Comparison of ENCODE assay signal across 17 cellular contexts in genomic region chr13:81540777-81541176, GRCh38.
DNase-seq lines count a peak whose midpoint lies in the region; ATAC-seq and TF ChIP-seq lines count a peak whose summit lies in the region.
"Had no signal": no experiment of that assay in that cellular context is flagged by ENCODE, and none has a peak within 500 bp of the region (broad histone marks: within the 10 kb centered on the region; RNA-seq: fewer than 3 reads in every experiment).

No MANE protein-coding gene starts in this region.

- intact Hi-C loops in dorsolateral prefrontal cortex (cut with DNase I), result no loop called here

- no peak overlapping the region for H3K27ac Mint-ChIP-seq in neural progenitor cell

- no peak for ATAC-seq in HG02642 (IDR thresholded peaks at IDR 0.05; ENCODE audit: poor library complexity, unreplicated experiment)
- ATAC-seq: A549 had no signal

- H3K27me3 ChIP-seq in dorsolateral prefrontal cortex, result no peaks in the 10 kb centered on the region
- no peaks in the 10 kb centered on the region for H3K27me3 ChIP-seq in neural progenitor cell

- H3K4me1 ChIP-seq in neural progenitor cell, result no peaks in the 10 kb centered on the region
- H3K4me1 ChIP-seq: A549 had no signal

- H3F3A ChIP-seq in neural progenitor cell (ENCODE audit: low read depth), result no peaks in the 10 kb centered on the region

- peak; percentile 16 for DNase-seq in DMS53 (lab: John Stamatoyannopoulos, UW)
- no peak for DNase-seq in DMS53 treated with DMSO at 0.1 percent for 48 hours (lab: John Stamatoyannopoulos, UW; ENCODE audit: unreplicated experiment)
- peak; percentile 8 for DNase-seq in NCI-H69 (lab: John Stamatoyannopoulos, UW)
- DNase-seq in dorsolateral prefrontal cortex, result no peak
- DNase-seq in neural progenitor cell (ENCODE audit: low spot score), result peak; percentile 13
- DNase-seq in GM13976 (ENCODE audit: low spot score), result no peak
- no peak for DNase-seq in cerebellar cortex (ENCODE audit: low spot score)
- DNase-seq: activated CD4-positive, alpha-beta T cell treated with anti-CD3 and anti-CD28 coated beads for 4 hours; activated naive CD4-positive, alpha-beta T cell treated with anti-CD3 and anti-CD28 coated beads, Interleukin-2, amount 50 U/mL, for 16 hours; EL; GOT3; NCI-H1417 treated with DMSO at 0.1 percent for 48 hours; nucleus accumbens; RPMI8226; stimulated activated CD4-positive, alpha-beta T cell treated with anti-CD3 and anti-CD28 coated beads, Interleukin-4, amount 100 ng/mL, for 24 hours had no signal

- H3K4me1 Mint-ChIP-seq in neural progenitor cell, result no peaks in the 10 kb centered on the region

- TF ChIP-seq CTCF in dorsolateral prefrontal cortex (IDR thresholded peaks at IDR 0.05 in 54 of 56, conservative IDR thresholded peaks at IDR 0.05 in 2 of 56; ENCODE audit: low read depth in 1 of 56, partially characterized antibody in 56 of 56) (peak in 50 of 56 donors; percentile 23 to 68 (median 40)), neural progenitor cell (IDR thresholded peaks at IDR 0.05) (peak; percentile 54), GM13976 (IDR thresholded peaks at IDR 0.05; ENCODE audit: borderline replicate concordance, control extremely low read depth, extremely low read depth, insufficient read depth, missing control alignments) (no peak)

- H3K4me2 ChIP-seq in neural progenitor cell, result no peak overlapping the region
- H3K4me2 ChIP-seq: A549 had no signal

- H4K20me1 ChIP-seq in neural progenitor cell (ENCODE audit: low read depth), result no peaks in the 10 kb centered on the region

- no peaks in the 10 kb centered on the region for H3K79me2 ChIP-seq in neural progenitor cell (ENCODE audit: low read depth)

- H3K27ac ChIP-seq in dorsolateral prefrontal cortex (no peak overlapping the region), neural progenitor cell (no peak overlapping the region)
- H3K27ac ChIP-seq: A549 had no signal

- H3K9me3 Mint-ChIP-seq in neural progenitor cell, result peaks cover 9% of the 10 kb centered on the region

- no peaks in the 10 kb centered on the region for H3K27me3 Mint-ChIP-seq in neural progenitor cell (ENCODE audit: insufficient read depth, low read depth)

- no peak overlapping the region for H3K9ac ChIP-seq in neural progenitor cell

- in situ Hi-C loops in GM13976 (cut with MboI; ENCODE audit: low sequenced_read_pairs, unreplicated experiment), result no loop called here

- H3K4me3 Mint-ChIP-seq in neural progenitor cell, result no peak overlapping the region

- H3K9me3 ChIP-seq in neural progenitor cell (ENCODE audit: low read depth), result no peaks in the 10 kb centered on the region
- H3K9me3 ChIP-seq: A549 had no signal

- H3K36me3 ChIP-seq in neural progenitor cell, result no peaks in the 10 kb centered on the region

- H3K4me3 ChIP-seq in dorsolateral prefrontal cortex, result no peak overlapping the region
- H3K4me3 ChIP-seq in neural progenitor cell, result no peak overlapping the region
- H3K4me3 ChIP-seq: A549 had no signal

- H2AFZ ChIP-seq in neural progenitor cell (replicated peaks), result no peak overlapping the region

- no peaks in the 10 kb centered on the region for H3K36me3 Mint-ChIP-seq in neural progenitor cell

Comparison
In these comparisons a context has a peak if more than half of its experiments do, and no peak if none do; other contexts are left out.
1. DNase-seq: peak in DMS53 (single experiment), NCI-H69 (single experiment) and neural progenitor cell (single experiment); none in DMS53 treated with DMSO at 0.1 percent for 48 hours (single experiment), dorsolateral prefrontal cortex (0 of 10), GM13976 (single experiment) and cerebellar cortex (single experiment).